In genomic region chr2:158692372-158693103, GRCh38 we compare ENCODE assay signal across 18 cellular contexts.
DNase-seq lines count a peak whose midpoint lies in the region; ATAC-seq, FAIRE-seq and TF ChIP-seq lines count a peak whose summit lies in the region.
"Had no signal": no experiment of that assay in that cellular context is flagged by ENCODE, and none has a peak within 500 bp of the region (broad histone marks: within the 10 kb centered on the region; RNA-seq: fewer than 3 reads in every experiment).

No MANE protein-coding gene starts in this region.

- WGBS in IMR-90 (ENCODE audit: extremely low coverage in 2 of 2, insufficient read length in 1 of 2), 2 experiments = no CpG with 5 or more reads among the region's 3 CpGs
- WGBS in K562 (ENCODE audit: insufficient coverage, low coverage, missing lambda C conversion rate) = 3% methylated on average over 3 of the region's 3 CpGs

- no peak overlapping the region for H2AK5ac ChIP-seq in IMR-90 (ENCODE audit: low read depth, low read length)

- H3K4me3 ChIP-seq in IMR-90 (ENCODE audit: insufficient read depth, low read depth, low read length) = no peak overlapping the region
- H3K4me3 ChIP-seq in K562 = no peak overlapping the region

- H2BK120ac ChIP-seq in IMR-90 (ENCODE audit: low read depth, low read length) = no peak overlapping the region

- no peaks in the 10 kb centered on the region for H4K20me1 ChIP-seq in IMR-90 (ENCODE audit: insufficient read depth, low read length)
- no peaks in the 10 kb centered on the region for H4K20me1 ChIP-seq in K562 (replicated peaks; ENCODE audit: control insufficient read depth, insufficient read depth, low read length)

- H3K4ac ChIP-seq in IMR-90 (ENCODE audit: low read depth, low read length) = no peak overlapping the region

- ATAC-seq in IMR-90 (ENCODE audit: low read depth) (no peak), K562 (no peak; the same call in 2 of the 3 replicates), left lobe of liver (peak; percentile 49)
- no peak for ATAC-seq in stimulated activated memory B cell treated with anti-CD40 and anti-IgM and Interleukin-4, amounts not matched to agents 10 μg/mL and 1 μg/mL and 100 μg/mL, for 72 hours

- TF ChIP-seq POLR2A in IMR-90 (IDR thresholded peaks at IDR 0.05; ENCODE audit: low read depth, low read length) (no peak), K562 (conservative IDR thresholded peaks at IDR 0.05) (no peak)

- H3K4me2 ChIP-seq in IMR-90 (ENCODE audit: low read depth, low read length) = no peak overlapping the region
- no peak overlapping the region for H3K4me2 ChIP-seq in K562 (ENCODE audit: insufficient read depth, low read length)

- CTCF ChIA-PET in IMR-90 (lab: Yijun Ruan, JAX) = no interaction called here
- CTCF ChIA-PET in K562 (lab: Yijun Ruan, JAX; ENCODE audit: low intra/inter-chr PET ratio) = no interaction called here

- no peak overlapping the region for H2BK5ac ChIP-seq in IMR-90 (ENCODE audit: low read depth, low read length, poor library complexity, severe bottlenecking)

- H3K27ac Mint-ChIP-seq in stimulated activated memory B cell treated with anti-CD40 and anti-IgM and Interleukin-4, amounts not matched to agents 10 μg/mL and 1 μg/mL and 100 μg/mL, for 72 hours = no peak overlapping the region

- H3K9ac ChIP-seq in IMR-90 (ENCODE audit: low read depth, low read length) = no peak overlapping the region
- H3K9ac ChIP-seq in K562 (ENCODE audit: insufficient read depth in 1 of 2, low read depth in 2 of 2, low read length in 2 of 2) = no peak overlapping the region

- no peak overlapping the region for H2BK15ac ChIP-seq in IMR-90 (ENCODE audit: low read depth, low read length)

- H3K14ac ChIP-seq in IMR-90 (replicated peaks; ENCODE audit: low read depth, low read length) = no peak overlapping the region

- H3K79me2 ChIP-seq in K562 (ENCODE audit: control insufficient read depth, insufficient read depth, low read length) = no peaks in the 10 kb centered on the region

- TF ChIP-seq CTCF in IMR-90 (conservative IDR thresholded peaks at IDR 0.05; ENCODE audit: low read depth, low read length) = no peak
- no peak for TF ChIP-seq CTCF in K562 (IDR thresholded peaks at IDR 0.05 in 2 of 3, conservative IDR thresholded peaks at IDR 0.05 in 1 of 3; ENCODE audit: insufficient read depth in 2 of 3, low read depth in 1 of 3, low read length in 3 of 3)

- no peak overlapping the region for H3K18ac ChIP-seq in IMR-90 (ENCODE audit: low read depth, low read length)

- H3K56ac ChIP-seq in IMR-90 (ENCODE audit: extremely low read depth, insufficient read depth, low read length) = no peak overlapping the region

- intact Hi-C loops in IMR-90 (cut with micrococcal nuclease) (no loop called here), K562 (cut with micrococcal nuclease) (no loop called here)

- H3K27me3 ChIP-seq in IMR-90 (ENCODE audit: control insufficient read depth, insufficient read depth, low read length) (no peaks in the 10 kb centered on the region), K562 (ENCODE audit: control insufficient read depth in 2 of 2, insufficient read depth in 2 of 2, low read length in 2 of 2) (peaks cover 20 to 43% of the 10 kb centered on the region in 2 experiments; a peak in 4 of 5 replicates)
- H3K27me3 ChIP-seq: BE2C had no signal

- dilution Hi-C loops in IMR-90 (cut with HindIII; ENCODE audit: low sequenced_read_pairs, unreplicated experiment) = no loop called here

- H3K4me1 Mint-ChIP-seq in stimulated activated memory B cell treated with anti-CD40 and anti-IgM and Interleukin-4, amounts not matched to agents 10 μg/mL and 1 μg/mL and 100 μg/mL, for 72 hours = no peaks in the 10 kb centered on the region
- H3K4me1 Mint-ChIP-seq: CD4-positive, alpha-beta memory T cell had no signal

- H3K4me1 ChIP-seq in IMR-90 (ENCODE audit: control insufficient read depth, insufficient read depth, low read length) = no peaks in the 10 kb centered on the region
- H3K4me1 ChIP-seq in K562 (replicated peaks in 1 of 2; ENCODE audit: control insufficient read depth in 2 of 2, insufficient read depth in 2 of 2, low read length in 2 of 2) = no peaks in the 10 kb centered on the region
- H3K4me1 ChIP-seq: BE2C had no signal

- TF ChIP-seq RAD21 in IMR-90 (IDR thresholded peaks at IDR 0.05; ENCODE audit: low read length) (no peak), K562 (CRISPR knock-in tag; conservative IDR thresholded peaks at IDR 0.05 in 1 of 2, IDR thresholded peaks at IDR 0.05 in 1 of 2) (no peak)

- no peaks in the 10 kb centered on the region for H3K36me3 ChIP-seq in IMR-90 (ENCODE audit: control insufficient read depth, insufficient read depth, low read length)
- no peaks in the 10 kb centered on the region for H3K36me3 ChIP-seq in K562 (ENCODE audit: control insufficient read depth, insufficient read depth, low read length)
- H3K36me3 ChIP-seq: BE2C had no signal

- H3K9me1 ChIP-seq in IMR-90 (ENCODE audit: insufficient read depth, low read length) (no peaks in the 10 kb centered on the region; the same call in 1 of the 2 replicates), K562 (ENCODE audit: control insufficient read depth, insufficient read depth, low read length) (no peaks in the 10 kb centered on the region)

- in situ Hi-C loops in IMR-90 (cut with MboI; ENCODE audit: low sequenced_read_pairs) (no loop called here), K562 (cut with MboI) (no loop called here)

- H4K91ac ChIP-seq in IMR-90 (ENCODE audit: insufficient read depth, low read depth, low read length) = no peak overlapping the region

- H3K23ac ChIP-seq in IMR-90 (ENCODE audit: low read depth, low read length) = no peak overlapping the region

- POLR2A ChIA-PET in IMR-90 (lab: Charles Lee; ENCODE audit: unreplicated experiment) (no interaction called here), K562 (lab: Yijun Ruan, JAX) (no interaction called here)

- BruUV-seq in IMR-90 (replicated peaks; lab: Mats Ljungman, UMichigan) (no TSS peak), K562 (replicated peaks; lab: Mats Ljungman, UMichigan) (no TSS peak)

- peaks cover 8% of the 10 kb centered on the region for H3K27me3 Mint-ChIP-seq in stimulated activated memory B cell treated with anti-CD40 and anti-IgM and Interleukin-4, amounts not matched to agents 10 μg/mL and 1 μg/mL and 100 μg/mL, for 72 hours

- no peak overlapping the region for H4K8ac ChIP-seq in IMR-90 (ENCODE audit: low read depth in 2 of 2, low read length in 2 of 2)

- H2AK9ac ChIP-seq in IMR-90 (replicated peaks; ENCODE audit: low read depth, low read length, poor library complexity) = no peak overlapping the region

- H3K79me1 ChIP-seq in IMR-90 (ENCODE audit: low read depth in 1 of 2, low read length in 2 of 2) = no peaks in the 10 kb centered on the region

- no peaks in the 10 kb centered on the region for H3K36me3 Mint-ChIP-seq in stimulated activated memory B cell treated with anti-CD40 and anti-IgM and Interleukin-4, amounts not matched to agents 10 μg/mL and 1 μg/mL and 100 μg/mL, for 72 hours
- H3K36me3 Mint-ChIP-seq: CD4-positive, alpha-beta memory T cell had no signal

- DNase-seq in IMR-90 (no peak), Kasumi-1 (lab: John Stamatoyannopoulos, UW) (peak; percentile 18 to 28), K562 (ENCODE audit: extremely low read depth in 1 of 4, low spot score in 3 of 4) (no peak), left lobe of liver (ENCODE audit: low spot score) (no peak), RCC 7860 (ENCODE audit: low spot score) (no peak), pons (ENCODE audit: low spot score) (no peak)
- DNase-seq: BE2C; Calu3; CD4-positive, alpha-beta memory T cell; DMS53; H7; KG1; NCI-H1417; NCI-H2029; NCI-H524; SHP77; T-helper 2 cell had no signal

- H3K9me3 ChIP-seq in IMR-90 (ENCODE audit: control insufficient read depth, insufficient read depth, low read length) = 0 out of 2 replicates have a peak, but pooled peaks cover 2% of the 10 kb centered on the region
- H3K9me3 ChIP-seq in K562 (replicated peaks; ENCODE audit: control insufficient read depth, insufficient read depth, low read depth, low read length) = no peaks in the 10 kb centered on the region
- H3K9me3 ChIP-seq: BE2C had no signal

- no peak overlapping the region for H2AFZ ChIP-seq in IMR-90 (replicated peaks; ENCODE audit: low read length, poor library complexity)
- H2AFZ ChIP-seq in K562 (ENCODE audit: low read depth, low read length) = no peak overlapping the region

- H4K5ac ChIP-seq in IMR-90 (ENCODE audit: low read depth, low read length) = no peak overlapping the region

- H3K27ac ChIP-seq in IMR-90 (ENCODE audit: insufficient read depth, low read length) = no peak overlapping the region
- H3K27ac ChIP-seq in K562 (ENCODE audit: extremely low read depth, low read depth, low read length) = no peak overlapping the region

- FAIRE-seq in K562 (lab: Jason Lieb, UNC) (no peak), RCC 7860 (lab: Jason Lieb, UNC) (no peak)

- no peak for TF ChIP-seq EP300 in K562 (IDR thresholded peaks at IDR 0.05; ENCODE audit: low read length)

- no peak overlapping the region for H3K4me3 Mint-ChIP-seq in stimulated activated memory B cell treated with anti-CD40 and anti-IgM and Interleukin-4, amounts not matched to agents 10 μg/mL and 1 μg/mL and 100 μg/mL, for 72 hours
- H3K4me3 Mint-ChIP-seq: CD4-positive, alpha-beta memory T cell had no signal

- H2BK20ac ChIP-seq in IMR-90 (ENCODE audit: low read depth, low read length) = no peak overlapping the region

- H3K9me3 Mint-ChIP-seq in stimulated activated memory B cell treated with anti-CD40 and anti-IgM and Interleukin-4, amounts not matched to agents 10 μg/mL and 1 μg/mL and 100 μg/mL, for 72 hours = peaks cover 9% of the 10 kb centered on the region

TF ChIP-seq in IMR-90, 13 proteins besides CTCF, POLR2A, EP300 and RAD21:
- peak; percentile 92 for TF ChIP-seq CEBPB (IDR thresholded peaks at IDR 0.05; ENCODE audit: low read depth, low read length)
- no peak for TF ChIP-seq CHD1 (IDR thresholded peaks at IDR 0.05; ENCODE audit: low read depth, low read length)

TF ChIP-seq in K562, 482 proteins besides CTCF, POLR2A, EP300 and RAD21:
- TF ChIP-seq CREB1 (IDR thresholded peaks at IDR 0.05) = no peak
- no peak for TF ChIP-seq CREB1 (CRISPR knock-in tag; IDR thresholded peaks at IDR 0.05)
- TF ChIP-seq, protein P1, sequence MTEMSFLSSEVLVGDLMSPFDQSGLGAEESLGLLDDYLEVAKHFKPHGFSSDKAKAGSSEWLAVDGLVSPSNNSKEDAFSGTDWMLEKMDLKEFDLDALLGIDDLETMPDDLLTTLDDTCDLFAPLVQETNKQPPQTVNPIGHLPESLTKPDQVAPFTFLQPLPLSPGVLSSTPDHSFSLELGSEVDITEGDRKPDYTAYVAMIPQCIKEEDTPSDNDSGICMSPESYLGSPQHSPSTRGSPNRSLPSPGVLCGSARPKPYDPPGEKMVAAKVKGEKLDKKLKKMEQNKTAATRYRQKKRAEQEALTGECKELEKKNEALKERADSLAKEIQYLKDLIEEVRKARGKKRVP (CRISPR knock-in tag; IDR thresholded peaks at IDR 0.05) = no peak
- TF ChIP-seq CEBPG (CRISPR knock-in tag; IDR thresholded peaks at IDR 0.05) = no peak
- TF ChIP-seq CEBPG (tag; conservative IDR thresholded peaks at IDR 0.05 in 1 of 2, IDR thresholded peaks at IDR 0.05 in 1 of 2) = peak; percentile 13 to 61; a peak in 2 of 4 replicates
- TF ChIP-seq CEBPB (tag; IDR thresholded peaks at IDR 0.05) = peak; percentile 69

Comparison
In these comparisons a context has a peak if more than half of its experiments do, and no peak if none do; other contexts are left out.
1. DNase-seq: peak in Kasumi-1 (2 of 2); none in IMR-90 (single experiment), K562 (0 of 4), left lobe of liver (single experiment), RCC 7860 (single experiment) and pons (single experiment).